ENCODE assay signal across 1 cellular context in genomic region chr1:181140398-181140797, GRCh38.
TF ChIP-seq lines count a peak whose summit lies in the region.

No MANE protein-coding gene starts in this region.

TF ChIP-seq in A549, 52 proteins besides CTCF, POLR2A, EP300 and RAD21 (continued from another document):
- TF ChIP-seq MYC (IDR thresholded peaks at IDR 0.05; ENCODE audit: borderline replicate concordance, low read length), result no peak
- no peak for TF ChIP-seq POLR2AphosphoS2 (conservative IDR thresholded peaks at IDR 0.05; ENCODE audit: low read length)
- TF ChIP-seq, protein P1, sequence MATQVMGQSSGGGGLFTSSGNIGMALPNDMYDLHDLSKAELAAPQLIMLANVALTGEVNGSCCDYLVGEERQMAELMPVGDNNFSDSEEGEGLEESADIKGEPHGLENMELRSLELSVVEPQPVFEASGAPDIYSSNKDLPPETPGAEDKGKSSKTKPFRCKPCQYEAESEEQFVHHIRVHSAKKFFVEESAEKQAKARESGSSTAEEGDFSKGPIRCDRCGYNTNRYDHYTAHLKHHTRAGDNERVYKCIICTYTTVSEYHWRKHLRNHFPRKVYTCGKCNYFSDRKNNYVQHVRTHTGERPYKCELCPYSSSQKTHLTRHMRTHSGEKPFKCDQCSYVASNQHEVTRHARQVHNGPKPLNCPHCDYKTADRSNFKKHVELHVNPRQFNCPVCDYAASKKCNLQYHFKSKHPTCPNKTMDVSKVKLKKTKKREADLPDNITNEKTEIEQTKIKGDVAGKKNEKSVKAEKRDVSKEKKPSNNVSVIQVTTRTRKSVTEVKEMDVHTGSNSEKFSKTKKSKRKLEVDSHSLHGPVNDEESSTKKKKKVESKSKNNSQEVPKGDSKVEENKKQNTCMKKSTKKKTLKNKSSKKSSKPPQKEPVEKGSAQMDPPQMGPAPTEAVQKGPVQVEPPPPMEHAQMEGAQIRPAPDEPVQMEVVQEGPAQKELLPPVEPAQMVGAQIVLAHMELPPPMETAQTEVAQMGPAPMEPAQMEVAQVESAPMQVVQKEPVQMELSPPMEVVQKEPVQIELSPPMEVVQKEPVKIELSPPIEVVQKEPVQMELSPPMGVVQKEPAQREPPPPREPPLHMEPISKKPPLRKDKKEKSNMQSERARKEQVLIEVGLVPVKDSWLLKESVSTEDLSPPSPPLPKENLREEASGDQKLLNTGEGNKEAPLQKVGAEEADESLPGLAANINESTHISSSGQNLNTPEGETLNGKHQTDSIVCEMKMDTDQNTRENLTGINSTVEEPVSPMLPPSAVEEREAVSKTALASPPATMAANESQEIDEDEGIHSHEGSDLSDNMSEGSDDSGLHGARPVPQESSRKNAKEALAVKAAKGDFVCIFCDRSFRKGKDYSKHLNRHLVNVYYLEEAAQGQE (IDR thresholded peaks at IDR 0.05), result no peak
- TF ChIP-seq HMGXB4 (CRISPR knock-in tag; IDR thresholded peaks at IDR 0.05; ENCODE audit: borderline replicate concordance), result no peak
- TF ChIP-seq HDAC2 (IDR thresholded peaks at IDR 0.05), result no peak
- TF ChIP-seq HES2 (IDR thresholded peaks at IDR 0.05), result no peak
- TF ChIP-seq SREBF2 (IDR thresholded peaks at IDR 0.05), result no peak
- no peak for TF ChIP-seq SMC3 (IDR thresholded peaks at IDR 0.05)
- no peak for TF ChIP-seq RNF2 (IDR thresholded peaks at IDR 0.05; ENCODE audit: borderline replicate concordance, low read depth)
- no peak for TF ChIP-seq FOSL2 (IDR thresholded peaks at IDR 0.05)
- no peak for TF ChIP-seq FOSL2 (CRISPR knock-in tag; IDR thresholded peaks at IDR 0.05)
- no peak for TF ChIP-seq ZNF302 (CRISPR knock-in tag; IDR thresholded peaks at IDR 0.05)
- no peak for TF ChIP-seq FOSB (CRISPR knock-in tag; IDR thresholded peaks at IDR 0.05)
- no peak for TF ChIP-seq HOXA7 (CRISPR knock-in tag; IDR thresholded peaks at IDR 0.05)
- TF ChIP-seq TFCP2L1 (CRISPR knock-in tag; IDR thresholded peaks at IDR 0.05), result no peak
- no peak for TF ChIP-seq EHF (CRISPR knock-in tag; IDR thresholded peaks at IDR 0.05)
